1 cellular context compared by ENCODE assay signal in the genomic region with DNA sequence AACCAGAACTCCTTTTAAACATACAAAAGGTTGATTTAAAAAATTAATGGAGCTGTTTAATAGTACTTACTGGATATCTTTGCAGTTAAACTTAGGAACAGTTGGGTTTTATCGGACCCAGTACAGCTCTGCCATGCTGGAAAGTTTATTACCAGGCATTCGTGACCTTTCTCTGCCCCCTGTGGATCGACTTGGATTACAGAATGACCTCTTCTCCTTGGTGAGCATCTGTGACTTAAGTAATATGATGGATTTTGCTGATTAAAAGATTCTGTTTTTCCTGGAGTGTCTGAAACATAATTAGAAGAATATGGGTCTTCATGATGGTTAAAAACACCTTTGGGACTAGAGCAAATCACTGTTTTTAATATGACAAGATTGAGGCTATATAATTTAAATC.
TF ChIP-seq lines count a peak whose summit lies in the region.

No MANE protein-coding gene starts in this region.

TF ChIP-seq in HepG2, 621 proteins besides CTCF, POLR2A, EP300 and RAD21:
- TF ChIP-seq ZNF33B (CRISPR knock-in tag; IDR thresholded peaks at IDR 0.05) (no peak), PHF5A (CRISPR knock-in tag; IDR thresholded peaks at IDR 0.05; ENCODE audit: low read depth, unreplicated experiment) (no peak)
